Comparison of ENCODE assay signal across 23 cellular contexts in genomic region chr4:17687237-17687857, GRCh38.
DNase-seq lines count a peak whose midpoint lies in the region; ATAC-seq lines count a peak whose summit lies in the region.
"Had no signal": no experiment of that assay in that cellular context is flagged by ENCODE, and none has a peak within 500 bp of the region (broad histone marks: within the 10 kb centered on the region; RNA-seq: fewer than 3 reads in every experiment).

No MANE protein-coding gene starts in this region.

- no peaks in the 10 kb centered on the region for H3K27me3 ChIP-seq in BLaER1
- H3K27me3 ChIP-seq in mesendoderm (ENCODE audit: insufficient read depth, low read length, poor library complexity) = no peaks in the 10 kb centered on the region
- H3K27me3 ChIP-seq: body of pancreas, colonic mucosa, neutrophil had no signal

- H3K36me3 ChIP-seq in BLaER1 = no peaks in the 10 kb centered on the region
- H3K36me3 ChIP-seq in mesendoderm (ENCODE audit: control insufficient read depth, insufficient read depth, low read length) = no peaks in the 10 kb centered on the region
- H3K36me3 ChIP-seq: colonic mucosa, neutrophil had no signal

- H2AK5ac ChIP-seq in mesendoderm (ENCODE audit: low read length) = no peak overlapping the region

- no peak overlapping the region for H3K27ac Mint-ChIP-seq in activated CD4-positive, alpha-beta T cell treated with anti-CD3 and anti-CD28 coated beads, Interleukin-2, amount 10 ng/mL, durations not matched to agents 24 days and 14 days
- H3K27ac Mint-ChIP-seq in effector memory CD8-positive, alpha-beta T cell = no peak overlapping the region
- H3K27ac Mint-ChIP-seq: activated CD8-positive, alpha-beta T cell treated with anti-CD3 and anti-CD28 coated beads for 36 hours; activated naive CD4-positive, alpha-beta T cell treated with anti-CD3 and anti-CD28 coated beads, Interleukin-2, amount 50 U/mL, for 24 hours; CD4-positive, CD25-positive, alpha-beta regulatory T cell had no signal

- H3K27me3 Mint-ChIP-seq in activated CD4-positive, alpha-beta T cell treated with anti-CD3 and anti-CD28 coated beads, Interleukin-2, amount 10 ng/mL, durations not matched to agents 24 days and 14 days = no peaks in the 10 kb centered on the region
- H3K27me3 Mint-ChIP-seq in effector memory CD8-positive, alpha-beta T cell = peaks cover 15 to 21% of the 10 kb centered on the region in 2 donors
- H3K27me3 Mint-ChIP-seq: activated CD8-positive, alpha-beta T cell treated with anti-CD3 and anti-CD28 coated beads for 36 hours; activated naive CD4-positive, alpha-beta T cell treated with anti-CD3 and anti-CD28 coated beads, Interleukin-2, amount 50 U/mL, for 24 hours; CD4-positive, CD25-positive, alpha-beta regulatory T cell had no signal

- no peak overlapping the region for H4K5ac ChIP-seq in mesendoderm (ENCODE audit: low read length)

- H3K4me2 ChIP-seq in BLaER1 (peak overlapping the region; percentile 37), mesendoderm (ENCODE audit: low read length) (no peak overlapping the region)

- H2BK5ac ChIP-seq in mesendoderm (ENCODE audit: low read length) = no peak overlapping the region

- H4K20me1 ChIP-seq in BLaER1 = no peaks in the 10 kb centered on the region

- peak overlapping the region; percentile 30 for H3K23ac ChIP-seq in mesendoderm (ENCODE audit: low read length)

- no peak overlapping the region for H2BK15ac ChIP-seq in mesendoderm (replicated peaks; ENCODE audit: low read depth)

- in situ Hi-C loops in SK-MEL-5 (cut with HindIII; ENCODE audit: low pct_unique_long_range_greater_than_20kb, low sequenced_read_pairs) = no loop called here

- intact Hi-C loops in activated CD4-positive, alpha-beta T cell treated with anti-CD3 and anti-CD28 coated beads, Interleukin-2, amount 10 ng/mL, durations not matched to agents 24 days and 14 days (cut with micrococcal nuclease) = no loop called here

- H4K8ac ChIP-seq in mesendoderm (ENCODE audit: low read depth, low read length) = no peak overlapping the region

- H3K4me1 Mint-ChIP-seq in activated CD4-positive, alpha-beta T cell treated with anti-CD3 and anti-CD28 coated beads, Interleukin-2, amount 10 ng/mL, durations not matched to agents 24 days and 14 days = peaks cover 2% of the 10 kb centered on the region
- no peaks in the 10 kb centered on the region for H3K4me1 Mint-ChIP-seq in effector memory CD8-positive, alpha-beta T cell (ENCODE audit: low read depth in 2 of 2)
- H3K4me1 Mint-ChIP-seq: activated naive CD4-positive, alpha-beta T cell treated with anti-CD3 and anti-CD28 coated beads, Interleukin-2, amount 50 U/mL, for 24 hours; CD4-positive, CD25-positive, alpha-beta regulatory T cell had no signal

- H3K4ac ChIP-seq in mesendoderm (ENCODE audit: low read depth, low read length) = no peak overlapping the region

- no peaks in the 10 kb centered on the region for H3K9me3 ChIP-seq in BLaER1
- H3K9me3 ChIP-seq: body of pancreas, colonic mucosa, neutrophil had no signal

- H3K4me3 ChIP-seq in BLaER1 = no peak overlapping the region
- H3K4me3 ChIP-seq in mesendoderm (ENCODE audit: low read length) = no peak overlapping the region
- H3K4me3 ChIP-seq: body of pancreas, colonic mucosa, GM23248 had no signal

- no CpG with 5 or more reads among the region's 10 CpGs for WGBS in mesendoderm (ENCODE audit: extremely low coverage, insufficient coverage, low lambda C conversion rate)

- H3K56ac ChIP-seq in mesendoderm (ENCODE audit: low read length) = no peak overlapping the region

- no peaks in the 10 kb centered on the region for H3K79me1 ChIP-seq in mesendoderm (ENCODE audit: low read length)

- H3K79me2 ChIP-seq in mesendoderm (ENCODE audit: control insufficient read depth, insufficient read depth, low read length) = no peaks in the 10 kb centered on the region

- H2BK120ac ChIP-seq in mesendoderm (ENCODE audit: low read depth, low read length) = no peak overlapping the region

- DNase-seq in NCI-H2029 (lab: John Stamatoyannopoulos, UW) (peak; percentile 10), SK-MEL-5 (ENCODE audit: low read depth, low spot score) (peak; percentile 60), mesendoderm (no peak), iPS-NIHi11 (ENCODE audit: low spot score) (no peak)
- DNase-seq in activated CD4-positive, alpha-beta T cell treated with anti-CD3 and anti-CD28 coated beads, Interleukin-2, amount 10 ng/mL, durations not matched to agents 24 days and 14 days = no peak
- DNase-seq in effector memory CD8-positive, alpha-beta T cell = no peak
- DNase-seq: activated CD8-positive, alpha-beta T cell treated with anti-CD3 and anti-CD28 coated beads for 36 hours; activated T-cell treated with anti-CD3 and anti-CD28 coated beads, Interleukin-2, amount 50 U/mL, for 48 hours; body of pancreas; CD4-positive, CD25-positive, alpha-beta regulatory T cell; colonic mucosa; DMS153; GM23248; NCI-H2081 treated with DMSO at 0.1 percent for 48 hours; right cardiac atrium; SHP77; stimulated activated naive CD8-positive, alpha-beta T cell treated with anti-CD3 and anti-CD28 coated beads, Interleukin-15, Interleukin-2, amounts not matched to agents 100 U/mL and 50 U/mL, for 24 hours; trophoblast cell had no signal

- ATAC-seq in GM21619 (IDR thresholded peaks at IDR 0.05; ENCODE audit: unreplicated experiment) = no peak
- ATAC-seq in effector memory CD8-positive, alpha-beta T cell (replicated peaks) = no peak
- ATAC-seq: body of pancreas, right cardiac atrium had no signal

- H3K18ac ChIP-seq in mesendoderm (ENCODE audit: low read length) = no peak overlapping the region

- H3K9ac ChIP-seq in BLaER1 (no peak overlapping the region), mesendoderm (ENCODE audit: low read length) (no peak overlapping the region)
- H3K9ac ChIP-seq: GM23248 had no signal

- H3K9me3 Mint-ChIP-seq in activated CD4-positive, alpha-beta T cell treated with anti-CD3 and anti-CD28 coated beads, Interleukin-2, amount 10 ng/mL, durations not matched to agents 24 days and 14 days = no peaks in the 10 kb centered on the region
- H3K9me3 Mint-ChIP-seq in effector memory CD8-positive, alpha-beta T cell = no peaks in the 10 kb centered on the region
- H3K9me3 Mint-ChIP-seq: activated CD8-positive, alpha-beta T cell treated with anti-CD3 and anti-CD28 coated beads for 36 hours; activated naive CD4-positive, alpha-beta T cell treated with anti-CD3 and anti-CD28 coated beads, Interleukin-2, amount 50 U/mL, for 24 hours had no signal

- H3K36me3 Mint-ChIP-seq in activated CD4-positive, alpha-beta T cell treated with anti-CD3 and anti-CD28 coated beads, Interleukin-2, amount 10 ng/mL, durations not matched to agents 24 days and 14 days (ENCODE audit: low read depth) = no peaks in the 10 kb centered on the region
- H3K36me3 Mint-ChIP-seq in effector memory CD8-positive, alpha-beta T cell (ENCODE audit: insufficient read depth) = no peaks in the 10 kb centered on the region
- H3K36me3 Mint-ChIP-seq: activated naive CD4-positive, alpha-beta T cell treated with anti-CD3 and anti-CD28 coated beads, Interleukin-2, amount 50 U/mL, for 24 hours; CD4-positive, CD25-positive, alpha-beta regulatory T cell had no signal

- H3K4me3 Mint-ChIP-seq in activated CD4-positive, alpha-beta T cell treated with anti-CD3 and anti-CD28 coated beads, Interleukin-2, amount 10 ng/mL, durations not matched to agents 24 days and 14 days = no peak overlapping the region
- H3K4me3 Mint-ChIP-seq in effector memory CD8-positive, alpha-beta T cell = no peak overlapping the region
- H3K4me3 Mint-ChIP-seq: activated CD8-positive, alpha-beta T cell treated with anti-CD3 and anti-CD28 coated beads for 36 hours; activated naive CD4-positive, alpha-beta T cell treated with anti-CD3 and anti-CD28 coated beads, Interleukin-2, amount 50 U/mL, for 24 hours; CD4-positive, CD25-positive, alpha-beta regulatory T cell had no signal

- H3K27ac ChIP-seq in BLaER1 (no peak overlapping the region), mesendoderm (ENCODE audit: low read depth, low read length) (no peak overlapping the region)
- H3K27ac ChIP-seq: body of pancreas, colonic mucosa, GM23248, neutrophil, VCaP had no signal

- H3K4me1 ChIP-seq in BLaER1 = peaks cover 13% of the 10 kb centered on the region
- H3K4me1 ChIP-seq in mesendoderm (ENCODE audit: control insufficient read depth, low read depth, low read length) = no peaks in the 10 kb centered on the region
- H3K4me1 ChIP-seq: body of pancreas, colonic mucosa had no signal

Comparison
In these comparisons a context has a peak if more than half of its experiments do, and no peak if none do; other contexts are left out.
1. DNase-seq: peak in NCI-H2029 (single experiment) and SK-MEL-5 (single experiment); none in mesendoderm (single experiment), activated CD4-positive, alpha-beta T cell treated with anti-CD3 and anti-CD28 coated beads, Interleukin-2, amount 10 ng/mL, durations not matched to agents 24 days and 14 days (single experiment), effector memory CD8-positive, alpha-beta T cell (0 of 3) and iPS-NIHi11 (single experiment).